10 cellular contexts compared by ENCODE assay signal in the genomic region with DNA sequence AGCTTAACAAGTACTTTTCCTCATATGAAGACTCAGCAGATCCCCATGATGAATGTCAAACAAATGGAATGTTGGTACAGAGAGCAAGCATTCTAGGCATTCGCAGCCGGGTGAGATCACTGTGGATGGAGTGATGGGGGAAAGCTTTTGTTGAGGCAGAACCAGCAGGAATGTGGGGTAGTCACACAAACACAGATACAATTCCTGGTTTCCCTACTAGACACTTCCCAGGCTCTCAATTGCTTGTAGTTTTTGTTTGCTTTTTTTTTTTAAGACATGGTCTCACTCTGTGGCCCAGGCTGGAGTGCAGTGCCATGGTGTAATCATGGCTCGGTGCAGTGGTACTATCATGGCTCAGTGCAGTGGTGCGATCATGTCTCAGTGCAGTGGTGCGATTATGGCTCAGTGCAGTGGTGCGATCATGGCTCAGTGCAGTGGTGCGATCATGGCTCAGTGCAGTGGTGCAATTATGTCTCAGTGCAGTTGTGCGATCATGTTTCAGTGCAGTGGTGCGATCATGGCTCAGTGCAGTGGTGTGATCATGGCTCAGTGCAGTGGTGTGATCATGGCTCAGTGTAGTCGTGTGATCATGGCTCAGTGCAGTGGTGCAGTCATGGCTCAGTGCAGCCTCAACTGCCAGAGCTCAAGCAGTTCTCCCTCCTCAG. TPM values are rescaled to one million over a fixed set of nuclear protein-coding genes. Genes with fewer than 3 reads are reported as not detected.
DNase-seq lines count a peak whose midpoint lies in the region; TF ChIP-seq lines count a peak whose summit lies in the region.
"Had no signal": no experiment of that assay in that cellular context is flagged by ENCODE, and none has a peak within 500 bp of the region (broad histone marks: within the 10 kb centered on the region; RNA-seq: fewer than 3 reads in every experiment).

No MANE protein-coding gene starts in this region.

- no peaks in the 10 kb centered on the region for H3K27me3 ChIP-seq in HUES64 (ENCODE audit: insufficient read depth, low read length)

- no peak overlapping the region; the same call in 1 of the 2 replicates for H3K9ac ChIP-seq in HUES64 (ENCODE audit: low read depth, low read length)

- no peak for TF ChIP-seq CTCF in AG10803 (conservative IDR thresholded peaks at IDR 0.05; ENCODE audit: low read length)

- peaks cover 30% of the 10 kb centered on the region for H3K4me1 ChIP-seq in HUES64 (ENCODE audit: insufficient read depth, low read length)

- H3K36me3 ChIP-seq in HUES64 (ENCODE audit: insufficient read depth, low read length), result no peaks in the 10 kb centered on the region

- no peaks in the 10 kb centered on the region for H3K9me3 ChIP-seq in HUES64 (ENCODE audit: insufficient read depth, low read depth, low read length)

- H3K4me3 ChIP-seq in AG10803 (ENCODE audit: low read length) (no peak overlapping the region), HUES64 (ENCODE audit: low read length) (no peak overlapping the region)

- H3K27ac ChIP-seq in HUES64 (ENCODE audit: low read depth, low read length), result peak overlapping the region; percentile 19; the same call in 1 of the 2 replicates

- DNase-seq in AG10803 (ENCODE audit: low read depth), result peak; percentile 98
- peak; percentile 73 for DNase-seq in dermis blood vessel endothelial cell
- peak; percentile 92 for DNase-seq in myocyte (ENCODE audit: low read depth)
- DNase-seq in NCI-H2029 treated with DMSO at 0.1 percent for 48 hours (lab: John Stamatoyannopoulos, UW), result no peak
- DNase-seq in activated effector memory CD4-positive, alpha-beta T cell treated with anti-CD3 and anti-CD28 coated beads, Interleukin-2, amount 50 U/mL, for 16 hours, result no peak
- no peak for DNase-seq in activated CD4-positive, alpha-beta T cell treated with anti-CD3 and anti-CD28 coated beads, Interleukin-2, amount 50 U/mL, for 1 hour
- DNase-seq in NCI-H2196 treated with DMSO at 0.1 percent for 48 hours (lab: John Stamatoyannopoulos, UW; ENCODE audit: unreplicated experiment), result no peak
- DNase-seq: activated T-cell treated with anti-CD3 and anti-CD28 coated beads, Interleukin-2, amount 50 U/mL, for 72 hours; DMS79 had no signal

- 90% methylated on average over 10 of the region's 10 CpGs for WGBS in HUES64

RNA-seq across cellular contexts. Expression of a gene that starts 15.4 kb away (rescaled TPM):
- polyA plus RNA-seq in HUES64 (2013, experiment 1 of 2), result 32.3 TPM
- 41.0 TPM for polyA plus RNA-seq in HUES64 (2013, experiment 2 of 2)
- total RNA-seq in dermis blood vessel endothelial cell (74.4 and 134 TPM in 2 replicates), myocyte (45.8 and 55.5 TPM in 2 replicates)
- polyA plus RNA-seq in myocyte (2012), result 152 TPM

RNA-seq across cellular contexts. Expression of a gene that starts 17.2 kb away (rescaled TPM):
- polyA plus RNA-seq in HUES64 (2013, experiment 1 of 2), result 81.5 TPM
- polyA plus RNA-seq in HUES64 (2013, experiment 2 of 2), result 90.9 TPM
- total RNA-seq in dermis blood vessel endothelial cell (71.5 and 124 TPM in 2 replicates), myocyte (168 and 175 TPM in 2 replicates)
- polyA plus RNA-seq in myocyte (2012), result 205 TPM

RNA-seq across cellular contexts. Expression of a gene that starts 39.6 kb away (rescaled TPM):
- 1,851 TPM for polyA plus RNA-seq in HUES64 (2013, experiment 1 of 2)
- polyA plus RNA-seq in HUES64 (2013, experiment 2 of 2), result 1,975 TPM
- total RNA-seq in dermis blood vessel endothelial cell (301 and 692 TPM in 2 replicates), myocyte (562 and 698 TPM in 2 replicates)
- polyA plus RNA-seq in myocyte (2012), result 954 TPM

RNA-seq across cellular contexts. Expression of a gene that starts 42.6 kb away (rescaled TPM):
- polyA plus RNA-seq in HUES64 (2013, experiment 1 of 2), result 45.9 TPM
- 43.7 TPM for polyA plus RNA-seq in HUES64 (2013, experiment 2 of 2)
- total RNA-seq in dermis blood vessel endothelial cell (6.3 and 12.5 TPM in 2 replicates), myocyte (8.0 and 8.2 TPM in 2 replicates)
- polyA plus RNA-seq in myocyte (2012), result 17.6 TPM

Comparison
In these comparisons a context has a peak if more than half of its experiments do, and no peak if none do; other contexts are left out.
1. DNase-seq: peak in AG10803 (single experiment), dermis blood vessel endothelial cell (single experiment) and myocyte (single experiment); none in NCI-H2029 treated with DMSO at 0.1 percent for 48 hours (single experiment), activated effector memory CD4-positive, alpha-beta T cell treated with anti-CD3 and anti-CD28 coated beads, Interleukin-2, amount 50 U/mL, for 16 hours (single experiment), activated CD4-positive, alpha-beta T cell treated with anti-CD3 and anti-CD28 coated beads, Interleukin-2, amount 50 U/mL, for 1 hour (single experiment) and NCI-H2196 treated with DMSO at 0.1 percent for 48 hours (single experiment).